13 cellular contexts compared by ENCODE assay signal in genomic region chr2:54675281-54675680, GRCh38. TPM values are rescaled to one million over a fixed set of nuclear protein-coding genes. Genes with fewer than 3 reads are reported as not detected.
DNase-seq lines count a peak whose midpoint lies in the region; ATAC-seq and TF ChIP-seq lines count a peak whose summit lies in the region.
"Had no signal": no experiment of that assay in that cellular context is flagged by ENCODE, and none has a peak within 500 bp of the region (broad histone marks: within the 10 kb centered on the region; RNA-seq: fewer than 3 reads in every experiment).

No MANE protein-coding gene starts in this region.

- intact Hi-C loops in left ventricle myocardium inferior (cut with micrococcal nuclease) (no loop called here), esophagus muscularis mucosa (cut with DNase I) (no loop called here)

- H3K9me3 Mint-ChIP-seq in progenitor cell of endocrine pancreas (ENCODE audit: low read depth): no peaks in the 10 kb centered on the region
- no peaks in the 10 kb centered on the region for H3K9me3 Mint-ChIP-seq in activated naive CD4-positive, alpha-beta T cell treated with anti-CD3 and anti-CD28 coated beads, Interleukin-2, amount 10 ng/mL, durations not matched to agents 7 days and 5 days
- no peaks in the 10 kb centered on the region for H3K9me3 Mint-ChIP-seq in activated CD4-positive, alpha-beta memory T cell treated with anti-CD3 and anti-CD28 coated beads, Interleukin-2, amount 10 ng/mL, durations not matched to agents 7 days and 5 days
- H3K9me3 Mint-ChIP-seq: CD8-positive, alpha-beta memory T cell had no signal

- H3K27ac ChIP-seq in left ventricle myocardium inferior (replicated peaks) (peak overlapping the region; percentile 47), right atrium auricular region (peak overlapping the region in 1 of 2 donors; percentile 87), esophagus muscularis mucosa (replicated peaks in 1 of 4) (peak overlapping the region in 2 of 4 donors; percentile 15 to 87)
- H3K27ac ChIP-seq: GM23248 had no signal

- 77% methylated on average over 8 of the region's 8 CpGs for WGBS in esophagus muscularis mucosa

- H3K4me3 ChIP-seq in left ventricle myocardium inferior (no peak overlapping the region), right atrium auricular region (no peak overlapping the region), esophagus muscularis mucosa (no peak overlapping the region)
- H3K4me3 ChIP-seq: GM23248, HAP-1 had no signal

- no peaks in the 10 kb centered on the region for H3K27me3 ChIP-seq in left ventricle myocardium inferior (ENCODE audit: low read depth)
- H3K27me3 ChIP-seq in right atrium auricular region: no peaks in the 10 kb centered on the region
- no peaks in the 10 kb centered on the region for H3K27me3 ChIP-seq in esophagus muscularis mucosa
- H3K27me3 ChIP-seq: BE2C had no signal

- H3K9me3 ChIP-seq in left ventricle myocardium inferior (replicated peaks) (no peaks in the 10 kb centered on the region), right atrium auricular region (no peaks in the 10 kb centered on the region), esophagus muscularis mucosa (no peaks in the 10 kb centered on the region)
- H3K9me3 ChIP-seq: BE2C, Caco-2, HAP-1 had no signal

- H3K4me1 ChIP-seq in left ventricle myocardium inferior (peaks cover 60% of the 10 kb centered on the region), right atrium auricular region (peaks cover 0 to 31% of the 10 kb centered on the region in 2 donors), esophagus muscularis mucosa (peaks cover 47 to 59% (median 57%) of the 10 kb centered on the region in 4 donors)
- H3K4me1 ChIP-seq: BE2C, HAP-1 had no signal

- DNase-seq in left ventricle myocardium inferior (no peak), right atrium auricular region (ENCODE audit: low spot score) (no peak), esophagus muscularis mucosa (ENCODE audit: extremely low spot score) (peak; percentile 78), progenitor cell of endocrine pancreas (ENCODE audit: low spot score, unreplicated experiment) (no peak)
- DNase-seq in activated naive CD4-positive, alpha-beta T cell treated with anti-CD3 and anti-CD28 coated beads, Interleukin-2, amount 10 ng/mL, durations not matched to agents 7 days and 5 days: no peak
- DNase-seq in activated CD4-positive, alpha-beta memory T cell treated with anti-CD3 and anti-CD28 coated beads, Interleukin-2, amount 10 ng/mL, durations not matched to agents 7 days and 5 days: no peak
- DNase-seq: BE2C; Caco-2; CD4-positive, CD25-positive, alpha-beta regulatory T cell; CD8-positive, alpha-beta memory T cell; GM23248 had no signal

- H3K27ac Mint-ChIP-seq in progenitor cell of endocrine pancreas: peak overlapping the region; percentile 16
- H3K27ac Mint-ChIP-seq in activated naive CD4-positive, alpha-beta T cell treated with anti-CD3 and anti-CD28 coated beads, Interleukin-2, amount 10 ng/mL, durations not matched to agents 7 days and 5 days: no peak overlapping the region
- H3K27ac Mint-ChIP-seq in activated CD4-positive, alpha-beta memory T cell treated with anti-CD3 and anti-CD28 coated beads, Interleukin-2, amount 10 ng/mL, durations not matched to agents 7 days and 5 days: no peak overlapping the region
- H3K27ac Mint-ChIP-seq: CD4-positive, CD25-positive, alpha-beta regulatory T cell; CD8-positive, alpha-beta memory T cell had no signal

- peaks cover 7% of the 10 kb centered on the region for H3K27me3 Mint-ChIP-seq in progenitor cell of endocrine pancreas
- peaks cover 54% of the 10 kb centered on the region for H3K27me3 Mint-ChIP-seq in activated naive CD4-positive, alpha-beta T cell treated with anti-CD3 and anti-CD28 coated beads, Interleukin-2, amount 10 ng/mL, durations not matched to agents 7 days and 5 days
- H3K27me3 Mint-ChIP-seq in activated CD4-positive, alpha-beta memory T cell treated with anti-CD3 and anti-CD28 coated beads, Interleukin-2, amount 10 ng/mL, durations not matched to agents 7 days and 5 days: peaks cover 58% of the 10 kb centered on the region

- H3K36me3 Mint-ChIP-seq in progenitor cell of endocrine pancreas (ENCODE audit: insufficient read depth): peaks cover 17% of the 10 kb centered on the region
- peaks cover 13% of the 10 kb centered on the region for H3K36me3 Mint-ChIP-seq in activated naive CD4-positive, alpha-beta T cell treated with anti-CD3 and anti-CD28 coated beads, Interleukin-2, amount 10 ng/mL, durations not matched to agents 7 days and 5 days
- peaks cover 11% of the 10 kb centered on the region for H3K36me3 Mint-ChIP-seq in activated CD4-positive, alpha-beta memory T cell treated with anti-CD3 and anti-CD28 coated beads, Interleukin-2, amount 10 ng/mL, durations not matched to agents 7 days and 5 days (ENCODE audit: low read depth)

- peaks cover 9% of the 10 kb centered on the region for H3K4me1 Mint-ChIP-seq in progenitor cell of endocrine pancreas (ENCODE audit: low read depth)
- peaks cover 26% of the 10 kb centered on the region for H3K4me1 Mint-ChIP-seq in activated naive CD4-positive, alpha-beta T cell treated with anti-CD3 and anti-CD28 coated beads, Interleukin-2, amount 10 ng/mL, durations not matched to agents 7 days and 5 days
- peaks cover 35% of the 10 kb centered on the region for H3K4me1 Mint-ChIP-seq in activated CD4-positive, alpha-beta memory T cell treated with anti-CD3 and anti-CD28 coated beads, Interleukin-2, amount 10 ng/mL, durations not matched to agents 7 days and 5 days

- TF ChIP-seq EP300 in esophagus muscularis mucosa (IDR thresholded peaks at IDR 0.05): no peak

- no peak overlapping the region for H3K4me3 Mint-ChIP-seq in progenitor cell of endocrine pancreas (ENCODE audit: low read depth)
- H3K4me3 Mint-ChIP-seq in activated naive CD4-positive, alpha-beta T cell treated with anti-CD3 and anti-CD28 coated beads, Interleukin-2, amount 10 ng/mL, durations not matched to agents 7 days and 5 days: no peak overlapping the region
- H3K4me3 Mint-ChIP-seq in activated CD4-positive, alpha-beta memory T cell treated with anti-CD3 and anti-CD28 coated beads, Interleukin-2, amount 10 ng/mL, durations not matched to agents 7 days and 5 days: no peak overlapping the region
- H3K4me3 Mint-ChIP-seq: CD4-positive, CD25-positive, alpha-beta regulatory T cell; CD8-positive, alpha-beta memory T cell had no signal

- no peak for ATAC-seq in HG03108 (IDR thresholded peaks at IDR 0.05; ENCODE audit: unreplicated experiment)

- TF ChIP-seq POLR2A in esophagus muscularis mucosa (IDR thresholded peaks at IDR 0.05; ENCODE audit: low read depth): no peak

- CTCF ChIA-PET in activated naive CD4-positive, alpha-beta T cell treated with anti-CD3 and anti-CD28 coated beads, Interleukin-2, amount 10 ng/mL, durations not matched to agents 7 days and 5 days (lab: Charles Lee): interaction anchor here (2.8 kb wide), 1 partner anchor 9 kb away, joined by 16 read pairs; no protein-coding TSS in a partner anchor
- CTCF ChIA-PET in activated CD4-positive, alpha-beta memory T cell treated with anti-CD3 and anti-CD28 coated beads, Interleukin-2, amount 10 ng/mL, durations not matched to agents 7 days and 5 days (lab: Charles Lee): interaction anchor here (3.9 kb wide), 1 partner anchor 10 kb away, joined by 24 read pairs; no protein-coding TSS in a partner anchor

- TF ChIP-seq CTCF in left ventricle myocardium inferior (IDR thresholded peaks at IDR 0.05; ENCODE audit: borderline replicate concordance): no peak
- TF ChIP-seq CTCF in right atrium auricular region (IDR thresholded peaks at IDR 0.05): no peak
- no peak for TF ChIP-seq CTCF in esophagus muscularis mucosa (IDR thresholded peaks at IDR 0.05)
- TF ChIP-seq CTCF in progenitor cell of endocrine pancreas (IDR thresholded peaks at IDR 0.05; ENCODE audit: unreplicated experiment): no peak

- POLR2A ChIA-PET in activated CD4-positive, alpha-beta memory T cell treated with anti-CD3 and anti-CD28 coated beads, Interleukin-2, amount 10 ng/mL, durations not matched to agents 7 days and 5 days (lab: Charles Lee): interaction anchor here (1.3 kb wide), 1 partner anchor 49 kb away, joined by 3 read pairs; no protein-coding TSS in a partner anchor

- H3K36me3 ChIP-seq in left ventricle myocardium inferior: peaks cover 14% of the 10 kb centered on the region
- H3K36me3 ChIP-seq in right atrium auricular region: peaks cover 11% of the 10 kb centered on the region
- H3K36me3 ChIP-seq in esophagus muscularis mucosa: peaks cover 0 to 11% (median 6%) of the 10 kb centered on the region in 4 donors
- H3K36me3 ChIP-seq: BE2C, HAP-1 had no signal

RNA-seq across cellular contexts. Expression of gene EML6, which starts 48.2 kb away (rescaled TPM):
- total RNA-seq in left ventricle myocardium inferior: 0.77 TPM
- 1 to 10 TPM; 1.1 to 1.2 TPM for total RNA-seq in right atrium auricular region
- total RNA-seq in esophagus muscularis mucosa: 1 to 10 TPM in 1 of 4 donors, under 1 TPM in 3; 0.75 to 4.6 (median 0.89) TPM
- total RNA-seq in progenitor cell of endocrine pancreas: 2.6 and 4.0 TPM in 2 replicates
- total RNA-seq in activated CD4-positive, alpha-beta memory T cell treated with anti-CD3 and anti-CD28 coated beads, Interleukin-2, amount 10 ng/mL, durations not matched to agents 7 days and 5 days: 1 to 10 TPM in 1 of 2 experiments, under 1 TPM in 1; 0.95 to 1.8 TPM
